ENCODE assay signal across 13 cellular contexts in genomic region chr17:18129041-18129502, GRCh38. TPM values are rescaled to one million over a fixed set of nuclear protein-coding genes. Genes with fewer than 3 reads are reported as not detected.
DNase-seq lines count a peak whose midpoint lies in the region; ATAC-seq and TF ChIP-seq lines count a peak whose summit lies in the region.
"Had no signal": no experiment of that assay in that cellular context is flagged by ENCODE, and none has a peak within 500 bp of the region (broad histone marks: within the 10 kb centered on the region; RNA-seq: fewer than 3 reads in every experiment).

No MANE protein-coding gene starts in this region.

- CTCF ChIA-PET in HEK293 (lab: Yijun Ruan, JAX), result interaction anchor here (0.7 to 1.8 kb wide), 2 partner anchors 30 to 35 kb away, joined by 3 to 5 read pairs; no protein-coding TSS in a partner anchor

- H3K27ac Mint-ChIP-seq in stimulated activated effector memory CD8-positive, alpha-beta T cell treated with anti-CD3 and anti-CD28 coated beads, Interleukin-12 subunit alpha, Interleukin-12 subunit beta, amount 100 ng/mL, for 72 hours, result peak overlapping the region; percentile 50
- H3K27ac Mint-ChIP-seq: activated naive CD4-positive, alpha-beta T cell treated with anti-CD3 and anti-CD28 coated beads, Interleukin-2, amount 50 U/mL, for 24 hours; naive B cell had no signal

- H3K4me3 ChIP-seq in HEK293 (ENCODE audit: low read depth, low read length) (no peak overlapping the region), fibroblast of mammary gland (ENCODE audit: control insufficient read depth, low read depth, low read length) (no peak overlapping the region)
- H3K4me3 ChIP-seq: gastrocnemius medialis had no signal

- H3K9me3 ChIP-seq in HEK293 (ENCODE audit: control insufficient read depth, insufficient read depth, low read depth, low read length), result no peaks in the 10 kb centered on the region
- H3K9me3 ChIP-seq: gastrocnemius medialis had no signal

- no peak for TF ChIP-seq CTCF in HEK293 (tag by site-specific recombination; IDR thresholded peaks at IDR 0.05)
- TF ChIP-seq CTCF in fibroblast of mammary gland (conservative IDR thresholded peaks at IDR 0.05; ENCODE audit: control insufficient read depth, insufficient read depth, low read depth, low read length), result no peak

- H3K9me3 Mint-ChIP-seq in stimulated activated effector memory CD8-positive, alpha-beta T cell treated with anti-CD3 and anti-CD28 coated beads, Interleukin-12 subunit alpha, Interleukin-12 subunit beta, amount 100 ng/mL, for 72 hours, result no peaks in the 10 kb centered on the region
- H3K9me3 Mint-ChIP-seq: activated naive CD4-positive, alpha-beta T cell treated with anti-CD3 and anti-CD28 coated beads, Interleukin-2, amount 50 U/mL, for 24 hours; naive B cell had no signal

- DNase-seq in RPMI7951 (ENCODE audit: low read depth) (peak; percentile 73), fibroblast of mammary gland (ENCODE audit: low read depth) (peak; percentile 49)
- DNase-seq in stimulated activated effector memory CD8-positive, alpha-beta T cell treated with anti-CD3 and anti-CD28 coated beads, Interleukin-12 subunit alpha, Interleukin-12 subunit beta, amount 100 ng/mL, for 72 hours (ENCODE audit: low spot score in 2 of 2), result no peak
- DNase-seq: gastrocnemius medialis, GOT3, naive B cell, NCI-H526 treated with DMSO at 0.1 percent for 48 hours had no signal

- H3K4me1 ChIP-seq in HEK293 (ENCODE audit: control insufficient read depth, insufficient read depth, low read length), result no peaks in the 10 kb centered on the region

- H3K4me3 Mint-ChIP-seq in stimulated activated effector memory CD8-positive, alpha-beta T cell treated with anti-CD3 and anti-CD28 coated beads, Interleukin-12 subunit alpha, Interleukin-12 subunit beta, amount 100 ng/mL, for 72 hours, result no peak overlapping the region
- H3K4me3 Mint-ChIP-seq: activated naive CD4-positive, alpha-beta T cell treated with anti-CD3 and anti-CD28 coated beads, Interleukin-2, amount 50 U/mL, for 24 hours; naive B cell had no signal

- POLR2A ChIA-PET in HEK293 (lab: Yijun Ruan, JAX), result no interaction called here

- H3K4me1 Mint-ChIP-seq in stimulated activated effector memory CD8-positive, alpha-beta T cell treated with anti-CD3 and anti-CD28 coated beads, Interleukin-12 subunit alpha, Interleukin-12 subunit beta, amount 100 ng/mL, for 72 hours, result no peaks in the 10 kb centered on the region
- H3K4me1 Mint-ChIP-seq: activated naive CD4-positive, alpha-beta T cell treated with anti-CD3 and anti-CD28 coated beads, Interleukin-2, amount 50 U/mL, for 24 hours; naive B cell had no signal

- no peaks in the 10 kb centered on the region for H3K36me3 ChIP-seq in HEK293 (ENCODE audit: control insufficient read depth in 2 of 2, insufficient read depth in 1 of 2, low read length in 2 of 2)
- H3K36me3 ChIP-seq: gastrocnemius medialis had no signal

- H3K36me3 Mint-ChIP-seq in stimulated activated effector memory CD8-positive, alpha-beta T cell treated with anti-CD3 and anti-CD28 coated beads, Interleukin-12 subunit alpha, Interleukin-12 subunit beta, amount 100 ng/mL, for 72 hours, result no peaks in the 10 kb centered on the region
- H3K36me3 Mint-ChIP-seq: activated naive CD4-positive, alpha-beta T cell treated with anti-CD3 and anti-CD28 coated beads, Interleukin-2, amount 50 U/mL, for 24 hours; naive B cell had no signal

- no peak for ATAC-seq in stimulated activated effector memory CD8-positive, alpha-beta T cell treated with anti-CD3 and anti-CD28 coated beads, Interleukin-12 subunit alpha, Interleukin-12 subunit beta, amount 100 ng/mL, for 72 hours
- ATAC-seq in HG03521 (IDR thresholded peaks at IDR 0.05; ENCODE audit: unreplicated experiment), result no peak
- ATAC-seq in GM18909 (IDR thresholded peaks at IDR 0.05; ENCODE audit: poor library complexity, unreplicated experiment), result no peak
- no peak for ATAC-seq in HG03108 (IDR thresholded peaks at IDR 0.05; ENCODE audit: unreplicated experiment)
- ATAC-seq: gastrocnemius medialis had no signal

- no peak overlapping the region for H3K27ac ChIP-seq in HEK293 (ENCODE audit: extremely low read depth, low read depth, low read length)
- H3K27ac ChIP-seq: gastrocnemius medialis, HL-60 had no signal

TF ChIP-seq in HEK293, 187 proteins besides CTCF, POLR2A, EP300 and RAD21:
- TF ChIP-seq ZBTB20 (tag by site-specific recombination; IDR thresholded peaks at IDR 0.05) (peak; percentile 11; the same call in 1 of the 2 replicates), ZNF121 (tag by site-specific recombination; IDR thresholded peaks at IDR 0.05) (no peak), ZNF792 (tag by site-specific recombination; IDR thresholded peaks at IDR 0.05) (no peak), SP3 (tag by site-specific recombination; IDR thresholded peaks at IDR 0.05) (no peak), ZNF548 (tag by site-specific recombination; IDR thresholded peaks at IDR 0.05) (no peak), ZNF561 (tag by site-specific recombination; IDR thresholded peaks at IDR 0.05; ENCODE audit: borderline replicate concordance) (no peak), SP2 (tag by site-specific recombination; IDR thresholded peaks at IDR 0.05) (peak; percentile 58), INSM2 (tag by site-specific recombination; IDR thresholded peaks at IDR 0.05) (no peak), HIC1 (tag by site-specific recombination; IDR thresholded peaks at IDR 0.05) (no peak)

RNA-seq across cellular contexts. Expression of gene MYO15A, which starts 20.5 kb away (rescaled TPM):
- total RNA-seq in RPMI7951 (2014; rRNA removed; shearing (Covaris generic)), result 0.24 TPM in 1 of 2 replicates, not detected in the other

RNA-seq across cellular contexts. Expression of gene DRG2, which starts 41.3 kb away (rescaled TPM):
- total RNA-seq in RPMI7951 (2014; rRNA removed; shearing (Covaris generic)), result 25.7 and 45.5 TPM in 2 replicates

RNA-seq across cellular contexts. Expression of gene ALKBH5, which starts 54.6 kb away (rescaled TPM):
- 62.8 and 65.1 TPM in 2 replicates for total RNA-seq in RPMI7951 (2014; rRNA removed; shearing (Covaris generic))

Comparison
In these comparisons a context has a peak if more than half of its experiments do, and no peak if none do; other contexts are left out.
1. DNase-seq: peak in RPMI7951 (single experiment) and fibroblast of mammary gland (single experiment); none in stimulated activated effector memory CD8-positive, alpha-beta T cell treated with anti-CD3 and anti-CD28 coated beads, Interleukin-12 subunit alpha, Interleukin-12 subunit beta, amount 100 ng/mL, for 72 hours (0 of 2).